22 cellular contexts compared by ENCODE assay signal in genomic region chr16:30647274-30647571, GRCh38.
"Had no signal": no experiment of that assay in that cellular context is flagged by ENCODE, and none has a peak within 500 bp of the region (broad histone marks: within the 10 kb centered on the region; RNA-seq: fewer than 3 reads in every experiment).

No MANE protein-coding gene starts in this region.

- H3K36me3 ChIP-seq: ovary, tibial nerve, uterus had no signal

- DNase-seq: hippocampal formation; left colon; lower lobe of right lung; mammary epithelial cell; mesenchymal stem cell; naive thymus-derived CD8-positive, alpha-beta T cell; occipital lobe; ovary; retina; right cardiac atrium; sigmoid colon; small intestine; spleen; stimulated activated CD4-positive, alpha-beta T cell treated with anti-CD3 and anti-CD28 coated beads, Interleukin-4, amount 100 ng/mL, for 24 hours; stimulated activated naive CD4-positive, alpha-beta T cell treated with Interleukin-2 at 50 U/mL for 16 hours; stimulated activated naive CD8-positive, alpha-beta T cell treated with anti-CD3 and anti-CD28 coated beads, Interleukin-15, amount 100 ng/mL, for 72 hours; substantia nigra; uterus had no signal

- FAIRE-seq: keratinocyte, small intestine had no signal

- H3K27me3 ChIP-seq: left lung, neutrophil, ovary, sigmoid colon, spleen, tibial nerve, uterus had no signal

- H3K4me3 ChIP-seq: left lung, lower lobe of right lung, ovary, sigmoid colon, spleen, tibial nerve, uterus had no signal

- H3K9me3 ChIP-seq: left lung, lower lobe of right lung, neutrophil, ovary, sigmoid colon, spleen, tibial nerve, uterus had no signal

- H3K27ac ChIP-seq: left lung, lower lobe of right lung, neutrophil, ovary, sigmoid colon, spleen, tibial nerve, uterus had no signal
